In the genomic region with DNA sequence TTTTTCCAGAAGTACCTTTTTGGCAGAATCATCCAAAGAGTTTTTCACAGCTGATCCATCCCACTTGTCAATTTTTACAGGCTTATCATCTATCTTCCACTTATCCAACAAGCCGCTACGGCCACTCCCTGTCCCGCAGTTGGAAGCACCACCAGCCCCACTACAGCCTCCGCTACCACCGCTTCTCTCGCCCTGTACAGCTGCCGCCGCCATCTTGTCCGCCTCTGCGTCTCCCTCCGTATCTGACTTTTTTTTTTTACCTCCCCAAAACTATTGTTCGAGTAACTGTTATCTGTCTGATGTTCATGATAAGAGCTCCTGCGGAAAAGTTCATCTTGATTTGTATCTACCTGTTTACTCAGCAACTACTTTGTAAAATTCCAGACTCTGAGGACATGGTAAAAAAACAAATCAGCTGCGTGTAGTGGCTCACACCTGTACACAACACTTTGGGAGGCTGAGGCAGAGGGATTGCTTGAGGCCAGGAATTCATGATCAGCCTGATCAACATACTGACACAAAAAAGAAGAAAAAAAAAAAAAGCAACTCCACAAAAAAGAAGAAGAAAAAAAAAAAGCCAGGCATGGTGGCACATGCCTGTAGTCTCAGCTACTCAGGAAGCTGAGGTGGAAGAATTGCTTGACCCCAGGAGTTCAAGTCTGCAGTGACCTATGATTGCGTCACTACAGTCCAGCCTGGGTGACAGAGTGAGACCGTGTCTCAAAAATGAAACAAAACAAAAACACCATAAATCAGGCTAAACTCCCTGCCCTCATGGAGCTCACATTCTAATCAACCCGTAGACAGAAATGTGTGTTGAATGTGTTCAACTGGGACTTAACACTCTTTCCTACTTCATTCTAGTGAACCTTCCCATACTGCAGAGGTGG, we compare ENCODE assay signal across 29 cellular contexts. TPM values are rescaled to one million over a fixed set of nuclear protein-coding genes. Genes with fewer than 3 reads are reported as not detected.
DNase-seq lines count a peak whose midpoint lies in the region; ATAC-seq, FAIRE-seq and TF ChIP-seq lines count a peak whose summit lies in the region.
"Had no signal": no experiment of that assay in that cellular context is flagged by ENCODE, and none has a peak within 500 bp of the region (broad histone marks: within the 10 kb centered on the region; RNA-seq: fewer than 3 reads in every experiment).

No MANE protein-coding gene starts in this region.

- H3K27ac ChIP-seq in HepG2 (ENCODE audit: extremely low read length, insufficient read depth, low read length) (no peak overlapping the region), right lobe of liver (no peak overlapping the region), Karpas-422 (ENCODE audit: low read length) (no peak overlapping the region), K562 (ENCODE audit: extremely low read depth, low read depth, low read length) (no peak overlapping the region)
- H3K27ac ChIP-seq: gastroesophageal sphincter, uterus had no signal

- H3K9me3 ChIP-seq in HepG2 (ENCODE audit: low read length) (no peaks in the 10 kb centered on the region), right lobe of liver (no peaks in the 10 kb centered on the region), Karpas-422 (ENCODE audit: low read length) (no peaks in the 10 kb centered on the region), K562 (replicated peaks; ENCODE audit: control insufficient read depth, insufficient read depth, low read depth, low read length) (no peaks in the 10 kb centered on the region)
- H3K9me3 ChIP-seq: gastroesophageal sphincter, MG63, uterus had no signal

- DNase-seq in HepG2 (ENCODE audit: low spot score) (no peak), right lobe of liver (no peak), Karpas-422 (no peak), K562 (ENCODE audit: extremely low read depth in 1 of 4, low spot score in 3 of 4) (no peak), type B pancreatic cell (ENCODE audit: extremely low spot score, unreplicated experiment) (peak; percentile 43), Right ventricle myocardium superior (no peak), left cardiac atrium (no peak)
- DNase-seq in stimulated activated CD8-positive, alpha-beta memory T cell treated with anti-CD3 and anti-CD28 coated beads, Interleukin-4, amount 100 ng/mL, for 48 hours: no peak
- DNase-seq: activated CD4-positive, alpha-beta T cell treated with anti-CD3 and anti-CD28 coated beads, Interleukin-2, amount 50 U/mL, for 48 hours; activated effector memory CD4-positive, alpha-beta T cell treated with anti-CD3 and anti-CD28 coated beads, Interleukin-2, amount 50 U/mL, for 16 hours; C1 segment of cervical spinal cord; Calu3; central memory CD4-positive, alpha-beta T cell; GOT3; hippocampal formation; left colon; MG63; NCI-H1436 treated with DMSO at 0.1 percent for 48 hours; NCI-H2107; NCI-H446; stimulated activated CD4-positive, alpha-beta T cell treated with anti-CD3 and anti-CD28 coated beads, Interleukin-12 subunit alpha, Interleukin-12 subunit beta, amount 100 ng/mL, for 4 hours; stimulated activated CD4-positive, alpha-beta T cell treated with anti-CD3 and anti-CD28 coated beads, Interleukin-4, amount 100 ng/mL, for 24 hours; stimulated activated naive B cell treated with anti-CD40 and anti-IgM and Interleukin-4, amounts not matched to agents 10 μg/mL and 1 μg/mL and 100 μg/mL, for 72 hours; T-helper 9 cell; uterus had no signal

- no peak for TF ChIP-seq RAD21 in HepG2 (CRISPR knock-in tag; IDR thresholded peaks at IDR 0.05)
- TF ChIP-seq RAD21 in K562 (CRISPR knock-in tag; conservative IDR thresholded peaks at IDR 0.05 in 1 of 2, IDR thresholded peaks at IDR 0.05 in 1 of 2): no peak

- H2AFZ ChIP-seq in HepG2 (ENCODE audit: low read length): peak overlapping the region; percentile 78
- H2AFZ ChIP-seq in Karpas-422 (ENCODE audit: low read length): 0 out of 2 replicates have a peak overlapping the region, but pooled peaks have one; percentile 58
- H2AFZ ChIP-seq in K562 (ENCODE audit: low read depth, low read length): peak overlapping the region; percentile 49; the same call in 1 of the 2 replicates

- no peaks in the 10 kb centered on the region for H3K9me2 ChIP-seq in Karpas-422 (replicated peaks; ENCODE audit: insufficient read depth, low read length)

- no peak for FAIRE-seq in HepG2 (lab: Jason Lieb, UNC)
- no peak for FAIRE-seq in K562 (lab: Jason Lieb, UNC)

- H3K27me3 ChIP-seq in HepG2 (ENCODE audit: control insufficient read depth in 1 of 2, insufficient read depth in 2 of 2, low read length in 2 of 2) (no peaks in the 10 kb centered on the region), right lobe of liver (no peaks in the 10 kb centered on the region), Karpas-422 (ENCODE audit: low read length) (no peaks in the 10 kb centered on the region), K562 (ENCODE audit: control insufficient read depth in 2 of 2, insufficient read depth in 2 of 2, low read length in 2 of 2) (no peaks in the 10 kb centered on the region)
- H3K27me3 ChIP-seq: MG63, uterus had no signal

- no peaks in the 10 kb centered on the region for H3K9me1 ChIP-seq in K562 (ENCODE audit: control insufficient read depth, insufficient read depth, low read length)

- H3K4me1 Mint-ChIP-seq in type B pancreatic cell (ENCODE audit: unreplicated experiment): no peaks in the 10 kb centered on the region

- no peaks in the 10 kb centered on the region for H3K9me3 Mint-ChIP-seq in type B pancreatic cell
- H3K9me3 Mint-ChIP-seq: stimulated activated naive B cell treated with anti-CD40 and anti-IgM and Interleukin-4, amounts not matched to agents 10 μg/mL and 1 μg/mL and 100 μg/mL, for 72 hours had no signal

- H3K9ac ChIP-seq in HepG2 (ENCODE audit: insufficient read depth, low read depth, low read length) (no peak overlapping the region), Karpas-422 (ENCODE audit: low read length) (no peak overlapping the region), K562 (ENCODE audit: insufficient read depth in 1 of 2, low read depth in 2 of 2, low read length in 2 of 2) (no peak overlapping the region)

- H3K36me3 Mint-ChIP-seq in type B pancreatic cell: no peaks in the 10 kb centered on the region
- H3K36me3 Mint-ChIP-seq: stimulated activated naive B cell treated with anti-CD40 and anti-IgM and Interleukin-4, amounts not matched to agents 10 μg/mL and 1 μg/mL and 100 μg/mL, for 72 hours had no signal

- H3K4me2 ChIP-seq in HepG2 (ENCODE audit: low read depth, low read length) (peak overlapping the region; percentile 16; the same call in 1 of the 2 replicates), Karpas-422 (ENCODE audit: low read depth, low read length, poor library complexity, severe bottlenecking) (no peak overlapping the region), K562 (ENCODE audit: insufficient read depth, low read length) (no peak overlapping the region)

- WGBS in HepG2 (ENCODE audit: low lambda C conversion rate): 58% methylated on average over 17 of the region's 17 CpGs
- WGBS in right lobe of liver (ENCODE audit: insufficient coverage, low coverage, low lambda C conversion rate, missing lambda C conversion rate): 78% methylated on average over 17 of the region's 17 CpGs
- 66% methylated on average over 12 of the region's 17 CpGs for WGBS in K562 (ENCODE audit: insufficient coverage, low coverage, missing lambda C conversion rate)

- peaks cover 21% of the 10 kb centered on the region for H3K27me3 Mint-ChIP-seq in type B pancreatic cell
- H3K27me3 Mint-ChIP-seq: dendritic cell treated with granulocyte-macrophage colony-stimulating factor and Interleukin-4, amounts not matched to agents 40 ng/mL and 50 ng/mL, for 4 days had no signal

- TF ChIP-seq EP300 in HepG2 (IDR thresholded peaks at IDR 0.05; ENCODE audit: low read depth in 2 of 2, low read length in 2 of 2) (no peak), HepG2 (CRISPR knock-in tag; IDR thresholded peaks at IDR 0.05; ENCODE audit: borderline replicate concordance) (no peak), K562 (IDR thresholded peaks at IDR 0.05; ENCODE audit: low read length) (no peak)

- no TSS peak for BruUV-seq in HepG2 (replicated peaks; lab: Mats Ljungman, UMichigan)
- BruUV-seq in K562 (replicated peaks; lab: Mats Ljungman, UMichigan): no TSS peak

- ATAC-seq in HepG2 (no peak), right lobe of liver (no peak), K562 (peak; percentile 42; the same call in 1 of the 3 replicates), Right ventricle myocardium superior (ENCODE audit: poor library complexity) (no peak), left cardiac atrium (no peak)
- ATAC-seq: gastroesophageal sphincter, left colon, sciatic nerve, SK-N-SH treated with all-trans-retinoic acid at 6 μM for 48 hours had no signal

- in situ Hi-C loops in HepG2 (cut with HindIII; ENCODE audit: extremely low pct_ligation_motif_present, low pct_unique_long_range_greater_than_20kb): loop anchor here (25.0 kb wide), 1 partner anchor 266 kb away; a partner anchor contains a TSS
- in situ Hi-C loops in K562 (cut with MboI): no loop called here

- no peak overlapping the region for H3K4me3 Mint-ChIP-seq in type B pancreatic cell
- H3K4me3 Mint-ChIP-seq: dendritic cell treated with granulocyte-macrophage colony-stimulating factor and Interleukin-4, amounts not matched to agents 40 ng/mL and 50 ng/mL, for 4 days; stimulated activated naive B cell treated with anti-CD40 and anti-IgM and Interleukin-4, amounts not matched to agents 10 μg/mL and 1 μg/mL and 100 μg/mL, for 72 hours had no signal

- no peak for TF ChIP-seq POLR2A in HepG2 (IDR thresholded peaks at IDR 0.05; ENCODE audit: insufficient read depth in 1 of 2, low read depth in 2 of 2, low read length in 2 of 2)
- TF ChIP-seq POLR2A in right lobe of liver (IDR thresholded peaks at IDR 0.05): no peak
- TF ChIP-seq POLR2A in K562 (conservative IDR thresholded peaks at IDR 0.05): no peak

- POLR2A ChIA-PET in HepG2 (lab: Yijun Ruan, JAX) (interaction anchor here (0.9 kb wide), 1 partner anchor 9 kb away, joined by 4 read pairs; no protein-coding TSS in a partner anchor), K562 (lab: Yijun Ruan, JAX) (interaction anchor here (0.9 to 1.4 kb wide), 3 partner anchors 8 to 24 kb away, joined by 3 to 4 read pairs (median 3); a partner anchor contains a TSS)

- H3K27ac Mint-ChIP-seq in type B pancreatic cell: no peak overlapping the region
- H3K27ac Mint-ChIP-seq: dendritic cell treated with granulocyte-macrophage colony-stimulating factor and Interleukin-4, amounts not matched to agents 40 ng/mL and 50 ng/mL, for 4 days; stimulated activated naive B cell treated with anti-CD40 and anti-IgM and Interleukin-4, amounts not matched to agents 10 μg/mL and 1 μg/mL and 100 μg/mL, for 72 hours had no signal

- TF ChIP-seq CTCF in HepG2 (CRISPR knock-in tag; IDR thresholded peaks at IDR 0.05) (no peak), right lobe of liver (IDR thresholded peaks at IDR 0.05) (no peak), K562 (IDR thresholded peaks at IDR 0.05 in 2 of 3, conservative IDR thresholded peaks at IDR 0.05 in 1 of 3; ENCODE audit: insufficient read depth in 2 of 3, low read depth in 1 of 3, low read length in 3 of 3) (no peak), type B pancreatic cell (conservative IDR thresholded peaks at IDR 0.05) (no peak)

- H4K20me1 ChIP-seq in HepG2 (ENCODE audit: insufficient read depth, low read length) (no peaks in the 10 kb centered on the region), Karpas-422 (ENCODE audit: insufficient read depth, low read depth, low read length) (no peaks in the 10 kb centered on the region), K562 (replicated peaks; ENCODE audit: control insufficient read depth, insufficient read depth, low read length) (no peaks in the 10 kb centered on the region)

- H3K4me3 ChIP-seq in HepG2 (replicated peaks in 1 of 3; ENCODE audit: insufficient read depth in 1 of 3, low read depth in 2 of 3, low read length in 3 of 3) (no peak overlapping the region), right lobe of liver (no peak overlapping the region), Karpas-422 (ENCODE audit: low read length) (no peak overlapping the region), K562 (no peak overlapping the region)
- H3K4me3 ChIP-seq: gastroesophageal sphincter, MG63, uterus had no signal

- H3K4me1 ChIP-seq in HepG2 (ENCODE audit: insufficient read depth, low read length) (peaks cover 17% of the 10 kb centered on the region), right lobe of liver (no peaks in the 10 kb centered on the region), Karpas-422 (ENCODE audit: low read length) (peaks cover 8% of the 10 kb centered on the region), K562 (replicated peaks in 1 of 2; ENCODE audit: control insufficient read depth in 2 of 2, insufficient read depth in 2 of 2, low read length in 2 of 2) (peaks cover 0 to 2% of the 10 kb centered on the region in 2 experiments; a peak in 1 of 5 replicates)
- H3K4me1 ChIP-seq: gastroesophageal sphincter, uterus had no signal

- CTCF ChIA-PET in HepG2 (lab: Yijun Ruan, JAX; ENCODE audit: low intra/inter-chr PET ratio, low total read pairs): no interaction called here
- CTCF ChIA-PET in K562 (lab: Yijun Ruan, JAX; ENCODE audit: low intra/inter-chr PET ratio): interaction anchor here (0.6 kb wide), 2 partner anchors 14 to 60 kb away, joined by 3 to 4 read pairs; no protein-coding TSS in a partner anchor

- no peaks in the 10 kb centered on the region for H3K79me2 ChIP-seq in HepG2 (ENCODE audit: insufficient read depth, low read length)
- H3K79me2 ChIP-seq in Karpas-422 (ENCODE audit: low read length): no peaks in the 10 kb centered on the region
- H3K79me2 ChIP-seq in K562 (ENCODE audit: control insufficient read depth, insufficient read depth, low read length): no peaks in the 10 kb centered on the region

- H3K36me3 ChIP-seq in HepG2 (replicated peaks in 1 of 2; ENCODE audit: control insufficient read depth in 1 of 2, insufficient read depth in 2 of 2, low read length in 2 of 2) (no peaks in the 10 kb centered on the region), right lobe of liver (no peaks in the 10 kb centered on the region), Karpas-422 (ENCODE audit: insufficient read depth, low read length) (no peaks in the 10 kb centered on the region), K562 (ENCODE audit: control insufficient read depth, insufficient read depth, low read length) (no peaks in the 10 kb centered on the region)
- H3K36me3 ChIP-seq: gastroesophageal sphincter, MG63, uterus had no signal

- intact Hi-C loops in HepG2 (cut with micrococcal nuclease; ENCODE audit: unreplicated experiment) (loop anchor here (10.0 kb wide), 1 partner anchor 68 kb away; no protein-coding TSS in a partner anchor), right lobe of liver (cut with DNase I) (loop anchor here (10.0 kb wide), 2 partner anchors 98 to 108 kb away; no protein-coding TSS in a partner anchor), K562 (cut with micrococcal nuclease) (no loop called here), Right ventricle myocardium superior (cut with DNase I) (no loop called here), left cardiac atrium (cut with DNase I) (loop anchor here in 1 of 2 donors (10.0 kb wide), 1 partner anchor 108 kb away; no protein-coding TSS in a partner anchor)

RNA-seq across cellular contexts. Expression of a gene that starts 8.0 kb away (rescaled TPM):
- total RNA-seq in HepG2 (2016; rRNA removed; fragmentation: Illumina TruSeq; extraction: Trizol): 19.7 and 26.3 TPM in 2 replicates
- 9.5 and 9.6 TPM in 2 replicates for total RNA-seq in HepG2 (2016; cell fraction: cytosol; rRNA removed; fragmentation: Illumina TruSeq; extraction: Trizol; ENCODE audit: low read depth)
- total RNA-seq in HepG2 (2016; cell fraction: insoluble cytoplasmic fraction; rRNA removed; fragmentation: Illumina TruSeq; extraction: Trizol): 17.2 and 24.4 TPM in 2 replicates
- total RNA-seq in HepG2 (2016; cell fraction: membrane; rRNA removed; fragmentation: Illumina TruSeq; extraction: Trizol): 7.9 and 8.4 TPM in 2 replicates
- 15.7 and 18.2 TPM in 2 replicates for total RNA-seq in HepG2 (2016; cell fraction: nucleus; rRNA removed; fragmentation: Illumina TruSeq; extraction: Trizol)
- polyA plus RNA-seq in HepG2 (2011; rRNA removed): 12.2 and 13.9 TPM in 2 replicates
- polyA plus RNA-seq in HepG2 (2011; cell fraction: cytosol; rRNA removed): 5.6 and 7.2 TPM in 2 replicates
- polyA plus RNA-seq in HepG2 (2011; cell fraction: nucleus; rRNA removed): 7.5 and 7.6 TPM in 2 replicates
- polyA plus RNA-seq in HepG2 (2012): 7.5 and 7.9 TPM in 2 replicates
- 0.67 and 1.0 TPM in 2 replicates for polyA plus RNA-seq in HepG2 (2016; cell fraction: cytosol; fragmentation: Illumina TruSeq; extraction: Trizol; ENCODE audit: low read depth)
- polyA plus RNA-seq in HepG2 (2016; cell fraction: insoluble cytoplasmic fraction; fragmentation: Illumina TruSeq; extraction: Trizol; ENCODE audit: low read depth): 11.7 and 12.0 TPM in 2 replicates
- polyA plus RNA-seq in HepG2 (2016; cell fraction: membrane; fragmentation: Illumina TruSeq; extraction: Trizol; ENCODE audit: low read depth): 1.4 and 1.6 TPM in 2 replicates
- polyA plus RNA-seq in HepG2 (2016; cell fraction: nucleus; fragmentation: Illumina TruSeq; extraction: Trizol; ENCODE audit: insufficient read depth, low read depth): 16.9 and 17.5 TPM in 2 replicates
- 26.2 and 75.0 TPM in 2 replicates for polyA minus RNA-seq in HepG2 (2011; rRNA and poly(A)+ RNA removed; ENCODE audit: low replicate concordance)
- 11.7 and 13.3 TPM in 2 replicates for polyA minus RNA-seq in HepG2 (2011; cell fraction: cytosol; rRNA and poly(A)+ RNA removed)
- 20.0 and 20.3 TPM in 2 replicates for polyA minus RNA-seq in HepG2 (2011; cell fraction: nucleus; rRNA and poly(A)+ RNA removed)
- 10 to 100 TPM in 1 of 6 experiments, 1 to 10 TPM in 5; 6.6 to 10.2 (median 7.3) TPM for total RNA-seq in right lobe of liver
- 17.0 and 28.3 TPM in 2 replicates for total RNA-seq in Karpas-422 (2014; rRNA removed; shearing (Covaris generic); ENCODE audit: low replicate concordance)
- 65.3 and 113 TPM in 2 replicates for total RNA-seq in K562 (2011; cell fraction: chromatin; rRNA removed; ENCODE audit: low replicate concordance)
- 27.8 and 35.9 TPM in 2 replicates for total RNA-seq in K562 (2011; cell fraction: nucleolus; rRNA removed)
- 43.1 and 57.6 TPM in 2 replicates for total RNA-seq in K562 (2011; cell fraction: nucleoplasm; rRNA removed)
- total RNA-seq in K562 (2014; rRNA removed): 19.4 and 21.7 TPM in 2 replicates
- total RNA-seq in K562 (2014; rRNA removed; fragmentation: Illumina TruSeq; extraction: Trizol): 51.3 and 55.7 TPM in 2 replicates
- total RNA-seq in K562 (2015; rRNA removed; fragmentation: Illumina TruSeq; extraction: Trizol): 45.4 and 48.1 TPM in 2 replicates
- total RNA-seq in K562 (2021): 45.6 and 51.3 TPM in 2 replicates
- polyA plus RNA-seq in K562 (2011; rRNA removed): 64.0 and 74.6 TPM in 2 replicates
- polyA plus RNA-seq in K562 (2011; cell fraction: cytosol; rRNA removed): 38.9 and 49.0 TPM in 2 replicates
- polyA plus RNA-seq in K562 (2011; cell fraction: nucleus; rRNA removed): 44.1 and 52.2 TPM in 2 replicates
- polyA plus RNA-seq in K562 (2012): 19.5 and 28.8 TPM in 2 replicates
- 35.2 and 41.9 TPM in 2 replicates for polyA plus RNA-seq in K562 (2014; fragmentation: Illumina TruSeq; extraction: Trizol)
- polyA plus RNA-seq in K562 (2014; fragmentation: Nextera tagmentation; extraction: Ambion mirVana): 10 to 100 TPM; 29.4 to 43.6 TPM
- 27.7 and 30.0 TPM in 2 replicates for polyA plus RNA-seq in K562 (2014; rRNA removed)
- 119 and 132 TPM in 2 replicates for polyA minus RNA-seq in K562 (2011; rRNA and poly(A)+ RNA removed)
- polyA minus RNA-seq in K562 (2011; cell fraction: cytosol; rRNA and poly(A)+ RNA removed): 36.9 and 40.8 TPM in 2 replicates
- 20.6 and 42.0 TPM in 2 replicates for polyA minus RNA-seq in K562 (2011; cell fraction: nucleus; rRNA and poly(A)+ RNA removed)
- total RNA-seq in type B pancreatic cell (ENCODE audit: low replicate concordance): 26.6 and 35.4 TPM in 2 replicates
- total RNA-seq in Right ventricle myocardium superior: 16.0 TPM
- total RNA-seq in left cardiac atrium: 10 to 100 TPM; 17.8 to 18.8 TPM

Comparison
In these comparisons a context has a peak if more than half of its experiments do, and no peak if none do; other contexts are left out.
1. intact Hi-C loops: an anchor here in HepG2 (10.0 kb wide) and right lobe of liver (10.0 kb wide); none called in K562 and Right ventricle myocardium superior.